In the genomic region with DNA sequence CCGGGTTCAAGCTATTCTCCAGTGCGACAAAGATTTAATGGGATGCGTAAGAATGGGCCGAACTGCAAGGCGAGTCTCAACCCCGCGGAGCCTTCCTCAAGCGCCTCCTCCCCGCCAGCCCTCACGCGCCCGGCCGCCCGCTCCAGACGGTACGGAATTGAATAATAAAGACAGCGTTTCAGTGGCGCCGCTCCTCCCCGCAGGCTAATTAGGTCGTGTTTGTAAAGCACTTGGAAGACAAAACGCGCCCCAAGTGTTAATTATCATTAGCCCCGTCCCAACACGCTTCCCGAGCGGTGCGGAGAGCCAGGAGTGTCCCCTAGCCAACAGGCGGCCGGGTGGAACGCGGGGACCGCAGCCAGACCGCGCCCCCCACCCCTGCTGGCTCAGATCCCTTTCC, we compare ENCODE assay signal across 12 cellular contexts.
A peak's percentile ranks its signal among the peaks of the same experiment; 100 is the strongest.
DNase-seq lines count a peak whose midpoint lies in the region; ATAC-seq lines count a peak whose summit lies in the region.
"Had no signal": no experiment of that assay in that cellular context is flagged by ENCODE, and none has a peak within 500 bp of the region (broad histone marks: within the 10 kb centered on the region; RNA-seq: fewer than 3 reads in every experiment).

No MANE protein-coding gene starts in this region.

- ATAC-seq in effector memory CD8-positive, alpha-beta T cell (replicated peaks): no peak
- ATAC-seq: Panc1 had no signal

- H3K9me3 Mint-ChIP-seq in effector memory CD8-positive, alpha-beta T cell: no peaks in the 10 kb centered on the region
- H3K9me3 Mint-ChIP-seq: activated naive CD8-positive, alpha-beta T cell treated with anti-CD3 and anti-CD28 coated beads for 36 hours had no signal

- no peaks in the 10 kb centered on the region for H3K4me1 Mint-ChIP-seq in effector memory CD8-positive, alpha-beta T cell (ENCODE audit: low read depth in 2 of 2)
- H3K4me1 Mint-ChIP-seq: activated naive CD8-positive, alpha-beta T cell treated with anti-CD3 and anti-CD28 coated beads for 36 hours had no signal

- H3K36me3 Mint-ChIP-seq in effector memory CD8-positive, alpha-beta T cell (ENCODE audit: insufficient read depth): no peaks in the 10 kb centered on the region
- H3K36me3 Mint-ChIP-seq: activated naive CD8-positive, alpha-beta T cell treated with anti-CD3 and anti-CD28 coated beads for 36 hours had no signal

- H3K4me3 Mint-ChIP-seq in effector memory CD8-positive, alpha-beta T cell: no peak overlapping the region
- H3K4me3 Mint-ChIP-seq: activated naive CD8-positive, alpha-beta T cell treated with anti-CD3 and anti-CD28 coated beads for 36 hours had no signal

- DNase-seq in Ammon's horn (ENCODE audit: low spot score): peak; percentile 67
- DNase-seq in NCI-H2029 (lab: John Stamatoyannopoulos, UW): peak; percentile 34
- DNase-seq in cerebellar cortex (ENCODE audit: low spot score): peak; percentile 14
- peak; percentile 27 for DNase-seq in medulla oblongata (ENCODE audit: extremely low spot score)
- no peak for DNase-seq in OCI-M2 (lab: John Stamatoyannopoulos, UW; ENCODE audit: unreplicated experiment)
- DNase-seq in A172 (ENCODE audit: low spot score): no peak
- no peak for DNase-seq in effector memory CD8-positive, alpha-beta T cell
- no peak for DNase-seq in NK-92 treated with Interleukin-12 subunit alpha and Interleukin-12 subunit beta, amount 100 ng/mL, for 24 hours (lab: John Stamatoyannopoulos, UW)
- DNase-seq: activated naive CD8-positive, alpha-beta T cell treated with anti-CD3 and anti-CD28 coated beads for 36 hours; effector CD4-positive, alpha-beta T cell; NCI-H1092 had no signal

- no peak overlapping the region for H3K27ac Mint-ChIP-seq in effector memory CD8-positive, alpha-beta T cell
- H3K27ac Mint-ChIP-seq: activated naive CD8-positive, alpha-beta T cell treated with anti-CD3 and anti-CD28 coated beads for 36 hours had no signal

- H3K27me3 Mint-ChIP-seq in effector memory CD8-positive, alpha-beta T cell: peaks cover 52 to 83% of the 10 kb centered on the region in 2 donors

Comparison
In these comparisons a context has a peak if more than half of its experiments do, and no peak if none do; other contexts are left out.
1. DNase-seq: peak in Ammon's horn (single experiment), NCI-H2029 (single experiment), cerebellar cortex (single experiment) and medulla oblongata (single experiment); none in OCI-M2 (single experiment), A172 (single experiment), effector memory CD8-positive, alpha-beta T cell (0 of 3) and NK-92 treated with Interleukin-12 subunit alpha and Interleukin-12 subunit beta, amount 100 ng/mL, for 24 hours (single experiment).